1 cellular context compared by ENCODE assay signal in the genomic region with DNA sequence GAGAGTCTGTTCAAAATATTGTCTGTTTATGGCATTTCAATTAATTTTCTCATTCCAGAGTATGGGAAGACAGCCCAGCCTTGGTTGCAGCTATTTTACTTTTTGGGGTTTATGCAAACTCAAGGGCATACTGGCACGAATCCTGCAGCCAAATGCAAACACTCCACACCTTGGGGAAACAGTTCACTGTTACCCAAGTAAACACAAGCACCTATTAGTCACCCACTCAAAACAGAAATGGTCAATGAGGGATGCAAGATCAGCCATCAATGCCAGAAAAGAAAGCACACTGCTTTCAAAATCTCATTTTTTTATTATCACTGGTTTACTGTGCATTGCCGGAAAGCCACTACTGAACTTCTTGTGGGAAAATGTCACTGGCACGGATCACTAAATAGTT.
TF ChIP-seq lines count a peak whose summit lies in the region.

No MANE protein-coding gene starts in this region.

TF ChIP-seq in WTC11, 78 proteins besides CTCF, POLR2A, EP300 and RAD21 (continued from another document):
- TF ChIP-seq, protein P1, sequence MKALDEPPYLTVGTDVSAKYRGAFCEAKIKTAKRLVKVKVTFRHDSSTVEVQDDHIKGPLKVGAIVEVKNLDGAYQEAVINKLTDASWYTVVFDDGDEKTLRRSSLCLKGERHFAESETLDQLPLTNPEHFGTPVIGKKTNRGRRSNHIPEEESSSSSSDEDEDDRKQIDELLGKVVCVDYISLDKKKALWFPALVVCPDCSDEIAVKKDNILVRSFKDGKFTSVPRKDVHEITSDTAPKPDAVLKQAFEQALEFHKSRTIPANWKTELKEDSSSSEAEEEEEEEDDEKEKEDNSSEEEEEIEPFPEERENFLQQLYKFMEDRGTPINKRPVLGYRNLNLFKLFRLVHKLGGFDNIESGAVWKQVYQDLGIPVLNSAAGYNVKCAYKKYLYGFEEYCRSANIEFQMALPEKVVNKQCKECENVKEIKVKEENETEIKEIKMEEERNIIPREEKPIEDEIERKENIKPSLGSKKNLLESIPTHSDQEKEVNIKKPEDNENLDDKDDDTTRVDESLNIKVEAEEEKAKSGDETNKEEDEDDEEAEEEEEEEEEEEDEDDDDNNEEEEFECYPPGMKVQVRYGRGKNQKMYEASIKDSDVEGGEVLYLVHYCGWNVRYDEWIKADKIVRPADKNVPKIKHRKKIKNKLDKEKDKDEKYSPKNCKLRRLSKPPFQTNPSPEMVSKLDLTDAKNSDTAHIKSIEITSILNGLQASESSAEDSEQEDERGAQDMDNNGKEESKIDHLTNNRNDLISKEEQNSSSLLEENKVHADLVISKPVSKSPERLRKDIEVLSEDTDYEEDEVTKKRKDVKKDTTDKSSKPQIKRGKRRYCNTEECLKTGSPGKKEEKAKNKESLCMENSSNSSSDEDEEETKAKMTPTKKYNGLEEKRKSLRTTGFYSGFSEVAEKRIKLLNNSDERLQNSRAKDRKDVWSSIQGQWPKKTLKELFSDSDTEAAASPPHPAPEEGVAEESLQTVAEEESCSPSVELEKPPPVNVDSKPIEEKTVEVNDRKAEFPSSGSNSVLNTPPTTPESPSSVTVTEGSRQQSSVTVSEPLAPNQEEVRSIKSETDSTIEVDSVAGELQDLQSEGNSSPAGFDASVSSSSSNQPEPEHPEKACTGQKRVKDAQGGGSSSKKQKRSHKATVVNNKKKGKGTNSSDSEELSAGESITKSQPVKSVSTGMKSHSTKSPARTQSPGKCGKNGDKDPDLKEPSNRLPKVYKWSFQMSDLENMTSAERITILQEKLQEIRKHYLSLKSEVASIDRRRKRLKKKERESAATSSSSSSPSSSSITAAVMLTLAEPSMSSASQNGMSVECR (CRISPR knock-in tag; IDR thresholded peaks at IDR 0.05; ENCODE audit: borderline replicate concordance) = no peak
- TF ChIP-seq, protein P2, sequence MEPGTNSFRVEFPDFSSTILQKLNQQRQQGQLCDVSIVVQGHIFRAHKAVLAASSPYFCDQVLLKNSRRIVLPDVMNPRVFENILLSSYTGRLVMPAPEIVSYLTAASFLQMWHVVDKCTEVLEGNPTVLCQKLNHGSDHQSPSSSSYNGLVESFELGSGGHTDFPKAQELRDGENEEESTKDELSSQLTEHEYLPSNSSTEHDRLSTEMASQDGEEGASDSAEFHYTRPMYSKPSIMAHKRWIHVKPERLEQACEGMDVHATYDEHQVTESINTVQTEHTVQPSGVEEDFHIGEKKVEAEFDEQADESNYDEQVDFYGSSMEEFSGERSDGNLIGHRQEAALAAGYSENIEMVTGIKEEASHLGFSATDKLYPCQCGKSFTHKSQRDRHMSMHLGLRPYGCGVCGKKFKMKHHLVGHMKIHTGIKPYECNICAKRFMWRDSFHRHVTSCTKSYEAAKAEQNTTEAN (CRISPR knock-in tag; IDR thresholded peaks at IDR 0.05) = no peak
- TF ChIP-seq HMGA2 (CRISPR knock-in tag; IDR thresholded peaks at IDR 0.05) (no peak), ELF4 (CRISPR knock-in tag; IDR thresholded peaks at IDR 0.05; ENCODE audit: low read depth) (no peak), ZNF671 (CRISPR knock-in tag; IDR thresholded peaks at IDR 0.05) (no peak), ZBTB21 (CRISPR knock-in tag; IDR thresholded peaks at IDR 0.05; ENCODE audit: borderline replicate concordance) (no peak), GRHL2 (CRISPR knock-in tag; IDR thresholded peaks at IDR 0.05; ENCODE audit: insufficient replicate concordance, severe bottlenecking) (no peak), NR2C2 (CRISPR knock-in tag; IDR thresholded peaks at IDR 0.05) (no peak), OVOL2 (CRISPR knock-in tag; IDR thresholded peaks at IDR 0.05; ENCODE audit: borderline replicate concordance) (no peak), FOXK1 (CRISPR knock-in tag; IDR thresholded peaks at IDR 0.05) (no peak), JUN (CRISPR knock-in tag; IDR thresholded peaks at IDR 0.05) (no peak), TCF7 (CRISPR knock-in tag; IDR thresholded peaks at IDR 0.05; ENCODE audit: low read depth) (no peak), ZNF138 (CRISPR knock-in tag; conservative IDR thresholded peaks at IDR 0.05) (no peak), FOXP1 (CRISPR knock-in tag; IDR thresholded peaks at IDR 0.05; ENCODE audit: borderline replicate concordance) (no peak)
- TF ChIP-seq, protein P3, sequence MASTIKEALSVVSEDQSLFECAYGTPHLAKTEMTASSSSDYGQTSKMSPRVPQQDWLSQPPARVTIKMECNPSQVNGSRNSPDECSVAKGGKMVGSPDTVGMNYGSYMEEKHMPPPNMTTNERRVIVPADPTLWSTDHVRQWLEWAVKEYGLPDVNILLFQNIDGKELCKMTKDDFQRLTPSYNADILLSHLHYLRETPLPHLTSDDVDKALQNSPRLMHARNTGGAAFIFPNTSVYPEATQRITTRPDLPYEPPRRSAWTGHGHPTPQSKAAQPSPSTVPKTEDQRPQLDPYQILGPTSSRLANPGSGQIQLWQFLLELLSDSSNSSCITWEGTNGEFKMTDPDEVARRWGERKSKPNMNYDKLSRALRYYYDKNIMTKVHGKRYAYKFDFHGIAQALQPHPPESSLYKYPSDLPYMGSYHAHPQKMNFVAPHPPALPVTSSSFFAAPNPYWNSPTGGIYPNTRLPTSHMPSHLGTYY (CRISPR knock-in tag; IDR thresholded peaks at IDR 0.05) = no peak
- TF ChIP-seq, protein P4, sequence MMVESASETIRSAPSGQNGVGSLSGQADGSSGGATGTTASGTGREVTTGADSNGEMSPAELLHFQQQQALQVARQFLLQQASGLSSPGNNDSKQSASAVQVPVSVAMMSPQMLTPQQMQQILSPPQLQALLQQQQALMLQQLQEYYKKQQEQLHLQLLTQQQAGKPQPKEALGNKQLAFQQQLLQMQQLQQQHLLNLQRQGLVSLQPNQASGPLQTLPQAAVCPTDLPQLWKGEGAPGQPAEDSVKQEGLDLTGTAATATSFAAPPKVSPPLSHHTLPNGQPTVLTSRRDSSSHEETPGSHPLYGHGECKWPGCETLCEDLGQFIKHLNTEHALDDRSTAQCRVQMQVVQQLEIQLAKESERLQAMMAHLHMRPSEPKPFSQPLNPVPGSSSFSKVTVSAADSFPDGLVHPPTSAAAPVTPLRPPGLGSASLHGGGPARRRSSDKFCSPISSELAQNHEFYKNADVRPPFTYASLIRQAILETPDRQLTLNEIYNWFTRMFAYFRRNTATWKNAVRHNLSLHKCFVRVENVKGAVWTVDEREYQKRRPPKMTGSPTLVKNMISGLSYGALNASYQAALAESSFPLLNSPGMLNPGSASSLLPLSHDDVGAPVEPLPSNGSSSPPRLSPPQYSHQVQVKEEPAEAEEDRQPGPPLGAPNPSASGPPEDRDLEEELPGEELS (CRISPR knock-in tag; IDR thresholded peaks at IDR 0.05) = no peak
